Comparison of ENCODE assay signal across 8 cellular contexts in genomic region chrX:49838374-49838773, GRCh38. TPM values are rescaled to one million over a fixed set of nuclear protein-coding genes. Genes with fewer than 3 reads are reported as not detected.
DNase-seq lines count a peak whose midpoint lies in the region; ATAC-seq and TF ChIP-seq lines count a peak whose summit lies in the region.

No MANE protein-coding gene starts in this region.

- H3K4me1 ChIP-seq in right cardiac atrium (ENCODE audit: control insufficient read depth, insufficient read depth, low read length) (no peaks in the 10 kb centered on the region), transverse colon (no peaks in the 10 kb centered on the region)

- no peaks in the 10 kb centered on the region for H3K36me3 ChIP-seq in transverse colon

- H3K27me3 ChIP-seq in right cardiac atrium (ENCODE audit: control insufficient read depth, insufficient read depth) (no peaks in the 10 kb centered on the region), transverse colon (no peaks in the 10 kb centered on the region)

- H3K4me3 ChIP-seq in right cardiac atrium (ENCODE audit: low read length) = no peak overlapping the region
- no peak overlapping the region for H3K4me3 ChIP-seq in transverse colon

- ATAC-seq in SK-N-SH treated with all-trans-retinoic acid at 6 μM for 48 hours = peak; percentile 91
- ATAC-seq in right cardiac atrium = peak; percentile 32 to 57
- no peak for ATAC-seq in HG02759 (IDR thresholded peaks at IDR 0.05; ENCODE audit: unreplicated experiment)

- TF ChIP-seq EP300 in transverse colon (IDR thresholded peaks at IDR 0.05; ENCODE audit: low read depth) = no peak

- intact Hi-C loops in right cardiac atrium (cut with DNase I) = no loop called here
- intact Hi-C loops in transverse colon (cut with DNase I; ENCODE audit: low total_unique reads) = no loop called here

- H3K27ac ChIP-seq in right cardiac atrium (ENCODE audit: low read length) = no peak overlapping the region
- H3K27ac ChIP-seq in transverse colon = no peak overlapping the region

- peak; percentile 30 to 54 (median 41) for TF ChIP-seq CTCF in transverse colon (IDR thresholded peaks at IDR 0.05)

- 11% methylated on average over 8 of the region's 8 CpGs for WGBS in right cardiac atrium
- 16 to 17% methylated on average over 8 of the region's 8 CpGs for WGBS in transverse colon (ENCODE audit: low coverage in 1 of 2), 2 donors

- peak; percentile 13 for DNase-seq in 8988T
- peak; percentile 33 for DNase-seq in ELR (ENCODE audit: low read depth)
- DNase-seq in HK-2 (ENCODE audit: unreplicated experiment) = peak; percentile 8
- peak in 1 of 3 donors; percentile 17 for DNase-seq in right cardiac atrium
- peak; percentile 13 for DNase-seq in transverse colon
- DNase-seq in stimulated activated naive CD4-positive, alpha-beta T cell treated with Interleukin-2 at 50 U/mL for 16 hours (lab: John Stamatoyannopoulos, UW) = no peak

- in situ Hi-C loops in transverse colon (cut with MboI; ENCODE audit: low pct_ligation_motif_present in 1 of 4, low pct_unique_long_range_greater_than_20kb in 1 of 4, low sequenced_read_pairs in 3 of 4) = no loop called here

- no peak for TF ChIP-seq POLR2A in transverse colon (IDR thresholded peaks at IDR 0.05)

- H3K9me3 ChIP-seq in right cardiac atrium (ENCODE audit: control insufficient read depth, low read length) (no peaks in the 10 kb centered on the region), transverse colon (no peaks in the 10 kb centered on the region)

TF ChIP-seq in SK-N-SH treated with all-trans-retinoic acid at 6 μM for 48 hours, 23 proteins besides CTCF, POLR2A, EP300 and RAD21:
- no peak for TF ChIP-seq ZNF565 (CRISPR knock-in tag; conservative IDR thresholded peaks at IDR 0.05; ENCODE audit: low read depth)
- TF ChIP-seq SNAI2 (CRISPR knock-in tag; IDR thresholded peaks at IDR 0.05) = no peak
- TF ChIP-seq CREB5 (CRISPR knock-in tag; IDR thresholded peaks at IDR 0.05; ENCODE audit: low read depth) = no peak
- TF ChIP-seq ZFP3 (CRISPR knock-in tag; IDR thresholded peaks at IDR 0.05) = no peak
- TF ChIP-seq ARNTL (CRISPR knock-in tag; IDR thresholded peaks at IDR 0.05; ENCODE audit: borderline replicate concordance, low read depth) = no peak
- no peak for TF ChIP-seq ESRRG (CRISPR knock-in tag; IDR thresholded peaks at IDR 0.05)
- no peak for TF ChIP-seq CSDC2 (CRISPR knock-in tag; IDR thresholded peaks at IDR 0.05)
- TF ChIP-seq PATZ1 (CRISPR knock-in tag; IDR thresholded peaks at IDR 0.05; ENCODE audit: borderline replicate concordance) = no peak
- TF ChIP-seq TSHZ2 (CRISPR knock-in tag; IDR thresholded peaks at IDR 0.05) = no peak
- TF ChIP-seq TOX (CRISPR knock-in tag; IDR thresholded peaks at IDR 0.05; ENCODE audit: borderline replicate concordance) = no peak
- TF ChIP-seq ISL1 (CRISPR knock-in tag; IDR thresholded peaks at IDR 0.05) = no peak
- no peak for TF ChIP-seq ZFP30 (CRISPR knock-in tag; IDR thresholded peaks at IDR 0.05)
- TF ChIP-seq TCF4 (CRISPR knock-in tag; IDR thresholded peaks at IDR 0.05; ENCODE audit: borderline replicate concordance) = no peak
- no peak for TF ChIP-seq POU6F1 (CRISPR knock-in tag; IDR thresholded peaks at IDR 0.05; ENCODE audit: borderline replicate concordance, low read depth)
- TF ChIP-seq ZC3H10 (CRISPR knock-in tag; IDR thresholded peaks at IDR 0.05) = no peak
- TF ChIP-seq PPARA (CRISPR knock-in tag; IDR thresholded peaks at IDR 0.05; ENCODE audit: borderline replicate concordance) = no peak
- TF ChIP-seq RARB (CRISPR knock-in tag; IDR thresholded peaks at IDR 0.05) = no peak
- TF ChIP-seq GLIS3 (CRISPR knock-in tag; IDR thresholded peaks at IDR 0.05) = no peak

RNA-seq across cellular contexts. Expression of gene PAGE4, which starts 9.3 kb away (rescaled TPM):
- total RNA-seq in right cardiac atrium (not detected), transverse colon (not detected)
- polyA plus RNA-seq in right cardiac atrium = not detected

RNA-seq across cellular contexts. Expression of gene USP27X, which starts 40.9 kb away (rescaled TPM):
- total RNA-seq in right cardiac atrium (1 to 10 TPM; 2.1 to 4.7 (median 2.7) TPM), transverse colon (1 to 10 TPM in 2 of 4 donors, under 1 TPM in 1, not detected in 1; 0.40 to 2.6 (median 1.6) TPM)
- 2.6 TPM for polyA plus RNA-seq in right cardiac atrium
